8 cellular contexts compared by ENCODE assay signal in genomic region chr4:56979674-56980073, GRCh38. TPM values are rescaled to one million over a fixed set of nuclear protein-coding genes. Genes with fewer than 3 reads are reported as not detected.
A peak's percentile ranks its signal among the peaks of the same experiment; 100 is the strongest.
DNase-seq lines count a peak whose midpoint lies in the region; ATAC-seq and TF ChIP-seq lines count a peak whose summit lies in the region.

No MANE protein-coding gene starts in this region.

- peaks cover 43% of the 10 kb centered on the region for H4K20me1 ChIP-seq in OCI-LY7 (ENCODE audit: insufficient read depth, low read length)

- H3K9me3 Mint-ChIP-seq in activated naive CD8-positive, alpha-beta T cell treated with anti-CD3 and anti-CD28 coated beads for 36 hours = no peaks in the 10 kb centered on the region

- peaks cover 60% of the 10 kb centered on the region for H3K36me3 Mint-ChIP-seq in activated naive CD8-positive, alpha-beta T cell treated with anti-CD3 and anti-CD28 coated beads for 36 hours

- peaks cover 91% of the 10 kb centered on the region for H3K79me2 ChIP-seq in OCI-LY7 (ENCODE audit: insufficient read depth, low read depth, low read length)

- H3K4me1 Mint-ChIP-seq in activated naive CD8-positive, alpha-beta T cell treated with anti-CD3 and anti-CD28 coated beads for 36 hours = peaks cover 33% of the 10 kb centered on the region

- no peaks in the 10 kb centered on the region for H3K9me2 ChIP-seq in OCI-LY7 (ENCODE audit: insufficient read depth, low read length)

- POLR2A ChIA-PET in OCI-LY7 (lab: Charles Lee) = interaction anchor here (0.6 to 8.5 kb wide), 14 partner anchors 8 to 1595 kb away, joined by 3 to 53 read pairs (median 3); partner anchors contain the start of genes PAICS and PPAT

- peak overlapping the region; percentile 98 for H3K4me3 ChIP-seq in OCI-LY7 (ENCODE audit: low read depth, low read length, poor library complexity, severe bottlenecking)

- peak overlapping the region; percentile 87 for H3K27ac ChIP-seq in OCI-LY7 (ENCODE audit: low read depth, low read length, poor library complexity, severe bottlenecking)

- no peak overlapping the region for H2AFZ ChIP-seq in OCI-LY7 (ENCODE audit: low read length)

- no TSS peak for BruUV-seq in OCI-LY7 (replicated peaks; lab: Mats Ljungman, UMichigan)

- no peak for ATAC-seq in GM18873 (IDR thresholded peaks at IDR 0.05; ENCODE audit: low FRiP score, unreplicated experiment)

- no peak for TF ChIP-seq CTCF in OCI-LY7 (conservative IDR thresholded peaks at IDR 0.05; ENCODE audit: low read length)

- H3K4me3 Mint-ChIP-seq in activated naive CD8-positive, alpha-beta T cell treated with anti-CD3 and anti-CD28 coated beads for 36 hours = peak overlapping the region; percentile 100

- H3K36me3 ChIP-seq in OCI-LY7 (ENCODE audit: insufficient read depth, low read length) = peaks cover 67% of the 10 kb centered on the region

- CTCF ChIA-PET in OCI-LY7 (lab: Charles Lee; ENCODE audit: unreplicated experiment) = no interaction called here

- 0 out of 2 replicates have a peak, but pooled peaks cover under 1% of the 10 kb centered on the region for H3K9me3 ChIP-seq in OCI-LY7 (ENCODE audit: low read length)

- H3K27me3 Mint-ChIP-seq in activated naive CD8-positive, alpha-beta T cell treated with anti-CD3 and anti-CD28 coated beads for 36 hours = no peaks in the 10 kb centered on the region

- H3K27ac Mint-ChIP-seq in activated naive CD8-positive, alpha-beta T cell treated with anti-CD3 and anti-CD28 coated beads for 36 hours = peak overlapping the region; percentile 100

- peak overlapping the region; percentile 75 for H3K4me2 ChIP-seq in OCI-LY7 (ENCODE audit: low read length)

- peaks cover 35% of the 10 kb centered on the region for H3K4me1 ChIP-seq in OCI-LY7 (ENCODE audit: insufficient read depth, low read length, poor library complexity, severe bottlenecking)

- intact Hi-C loops in OCI-LY7 (cut with micrococcal nuclease; ENCODE audit: unreplicated experiment) = loop anchor here (2.0 to 10.0 kb wide), 4 partner anchors 513 to 935 kb away; partner anchors contain the start of genes AASDH, PAICS, PPAT and SRP72

- DNase-seq in ELR (ENCODE audit: low read depth) (peak; percentile 50), OCI-LY7 (ENCODE audit: low spot score) (peak; percentile 47), iris pigment epithelial cell (ENCODE audit: low read depth) (peak; percentile 52), KG1 (lab: John Stamatoyannopoulos, UW) (no peak), medulla oblongata (ENCODE audit: extremely low spot score) (no peak)
- peak; percentile 64 for DNase-seq in activated naive CD8-positive, alpha-beta T cell treated with anti-CD3 and anti-CD28 coated beads for 36 hours
- peak; percentile 28 to 37 for DNase-seq in stimulated activated CD4-positive, alpha-beta T cell treated with anti-CD3 and anti-CD28 coated beads, Interleukin-2, amount 100 ng/mL, for 48 hours

RNA-seq across cellular contexts. Expression of gene POLR2B, which starts 1.0 kb away (rescaled TPM):
- total RNA-seq in OCI-LY7 (2014; rRNA removed; shearing (Covaris generic)) = 106 and 164 TPM in 2 replicates
- 144 and 148 TPM in 2 replicates for total RNA-seq in OCI-LY7 (2022)
- total RNA-seq in activated naive CD8-positive, alpha-beta T cell treated with anti-CD3 and anti-CD28 coated beads for 36 hours = 100 to 1,000 TPM; 142 to 144 TPM

RNA-seq across cellular contexts. Expression of gene NOA1, which starts 2.3 kb away (rescaled TPM):
- 20.2 TPM in 2 replicates for total RNA-seq in OCI-LY7 (2014; rRNA removed; shearing (Covaris generic))
- total RNA-seq in OCI-LY7 (2022) = 28.1 and 28.7 TPM in 2 replicates
- total RNA-seq in activated naive CD8-positive, alpha-beta T cell treated with anti-CD3 and anti-CD28 coated beads for 36 hours = 10 to 100 TPM; 28.5 to 29.6 TPM

Comparison
In these comparisons a context has a peak if more than half of its experiments do, and no peak if none do; other contexts are left out.
1. DNase-seq: peak in ELR (single experiment), OCI-LY7 (single experiment), activated naive CD8-positive, alpha-beta T cell treated with anti-CD3 and anti-CD28 coated beads for 36 hours (single experiment), iris pigment epithelial cell (single experiment) and stimulated activated CD4-positive, alpha-beta T cell treated with anti-CD3 and anti-CD28 coated beads, Interleukin-2, amount 100 ng/mL, for 48 hours (2 of 2); none in KG1 (single experiment) and medulla oblongata (single experiment).